ENCODE assay signal across 15 cellular contexts in genomic region chr2:47086571-47086970, GRCh38.
DNase-seq lines count a peak whose midpoint lies in the region; ATAC-seq and TF ChIP-seq lines count a peak whose summit lies in the region.
"Had no signal": no experiment of that assay in that cellular context is flagged by ENCODE, and none has a peak within 500 bp of the region (broad histone marks: within the 10 kb centered on the region; RNA-seq: fewer than 3 reads in every experiment).

No MANE protein-coding gene starts in this region.

- H3F3A ChIP-seq in SK-N-SH (replicated peaks; ENCODE audit: insufficient read depth): peaks cover 10% of the 10 kb centered on the region

- H3K4me3 ChIP-seq in BLaER1: no peak overlapping the region
- H3K4me3 ChIP-seq in SK-N-SH (ENCODE audit: low read depth in 2 of 2, low read length in 1 of 2): no peak overlapping the region
- H3K4me3 ChIP-seq in skeletal muscle tissue (ENCODE audit: low read length in 3 of 3): no peak overlapping the region
- H3K4me3 ChIP-seq: lung, MG63, pancreas had no signal

- H3K27me3 ChIP-seq in BLaER1 (no peaks in the 10 kb centered on the region), SK-N-SH (ENCODE audit: insufficient read depth) (no peaks in the 10 kb centered on the region), skeletal muscle tissue (ENCODE audit: control insufficient read depth in 3 of 3, insufficient read depth in 3 of 3, low read length in 3 of 3) (no peaks in the 10 kb centered on the region)
- H3K27me3 ChIP-seq: MG63, pancreas had no signal

- ATAC-seq in HG03039 (IDR thresholded peaks at IDR 0.05; ENCODE audit: unreplicated experiment) (no peak), HG03439 (IDR thresholded peaks at IDR 0.05; ENCODE audit: unreplicated experiment) (no peak), HG03520 (IDR thresholded peaks at IDR 0.05; ENCODE audit: unreplicated experiment) (no peak)

- H3K36me3 ChIP-seq in BLaER1 (no peaks in the 10 kb centered on the region), SK-N-SH (replicated peaks in 1 of 2; ENCODE audit: control insufficient read depth in 1 of 2, insufficient read depth in 2 of 2, low read length in 1 of 2) (no peaks in the 10 kb centered on the region), skeletal muscle tissue (ENCODE audit: control insufficient read depth in 3 of 3, insufficient read depth in 3 of 3, low read length in 3 of 3) (no peaks in the 10 kb centered on the region)
- H3K36me3 ChIP-seq: MG63, pancreas had no signal

- no peak overlapping the region for H3K9ac ChIP-seq in BLaER1
- H3K9ac ChIP-seq in SK-N-SH: no peak overlapping the region
- no peak overlapping the region for H3K9ac ChIP-seq in skeletal muscle tissue (ENCODE audit: low read depth in 1 of 3, low read length in 3 of 3)

- H3K79me2 ChIP-seq in SK-N-SH (ENCODE audit: insufficient read depth): no peaks in the 10 kb centered on the region

- no peak overlapping the region for H2AFZ ChIP-seq in SK-N-SH (ENCODE audit: low read depth)

- CTCF ChIA-PET in SK-N-SH (lab: Yijun Ruan, JAX): interaction anchor here (0.7 to 4.5 kb wide), 12 partner anchors 12 to 237 kb away, joined by 3 to 31 read pairs (median 8); no protein-coding TSS in a partner anchor

- WGBS in SK-N-SH (ENCODE audit: low lambda C conversion rate): 62% methylated on average over 6 of the region's 6 CpGs

- POLR2A ChIA-PET in SK-N-SH (lab: Yijun Ruan, JAX): interaction anchor here (0.5 to 4.7 kb wide), 23 partner anchors 8 to 747 kb away, joined by 3 to 63 read pairs (median 5); no protein-coding TSS in a partner anchor

- DNase-seq in SK-N-SH (peak; percentile 91), left kidney (ENCODE audit: low read depth, low spot score) (peak; percentile 60), AG20443 (ENCODE audit: low spot score) (no peak)
- DNase-seq: activated T-cell treated with anti-CD3 and anti-CD28 coated beads for 4 hours; effector CD4-positive, alpha-beta T cell; glutamatergic neuron; GOT3; MG63; pancreas had no signal

- H4K20me1 ChIP-seq in BLaER1 (no peaks in the 10 kb centered on the region), SK-N-SH (ENCODE audit: insufficient read depth) (no peaks in the 10 kb centered on the region)

- H3K9me2 ChIP-seq in SK-N-SH: no peaks in the 10 kb centered on the region

- H3K4me2 ChIP-seq in BLaER1 (peak overlapping the region; percentile 89), SK-N-SH (no peak overlapping the region)

- peaks cover 49% of the 10 kb centered on the region for H3K4me1 ChIP-seq in BLaER1
- peaks cover 18 to 91% of the 10 kb centered on the region in 2 experiments for H3K4me1 ChIP-seq in SK-N-SH (ENCODE audit: control insufficient read depth in 1 of 2, insufficient read depth in 2 of 2, low read depth in 1 of 2, low read length in 1 of 2)
- peaks cover 44 to 49% (median 47%) of the 10 kb centered on the region in 3 donors for H3K4me1 ChIP-seq in skeletal muscle tissue (ENCODE audit: control insufficient read depth in 3 of 3, insufficient read depth in 3 of 3, low read length in 3 of 3)
- H3K4me1 ChIP-seq: pancreas had no signal

- H3K27ac ChIP-seq in BLaER1: peak overlapping the region; percentile 85
- H3K27ac ChIP-seq in SK-N-SH (ENCODE audit: low read depth in 2 of 2, low read length in 1 of 2): peak overlapping the region; percentile 38 to 100; a peak in 3 of 4 replicates
- H3K27ac ChIP-seq in skeletal muscle tissue (ENCODE audit: low read depth, low read length): peak overlapping the region; percentile 60

- no peak for TF ChIP-seq CTCF in SK-N-SH (IDR thresholded peaks at IDR 0.05)

- H3K9me3 ChIP-seq in BLaER1: no peaks in the 10 kb centered on the region
- no peaks in the 10 kb centered on the region for H3K9me3 ChIP-seq in SK-N-SH
- H3K9me3 ChIP-seq in skeletal muscle tissue (ENCODE audit: control insufficient read depth in 3 of 3, low read length in 3 of 3): no peaks in the 10 kb centered on the region
- H3K9me3 ChIP-seq: MG63, pancreas had no signal

- peak; percentile 59 for TF ChIP-seq RAD21 in SK-N-SH (IDR thresholded peaks at IDR 0.05; ENCODE audit: low read length)

- peak in 1 of 2 experiments; percentile 100; a peak in 3 of 4 replicates for TF ChIP-seq EP300 in SK-N-SH (IDR thresholded peaks at IDR 0.05; ENCODE audit: borderline replicate concordance in 1 of 2, low read depth in 1 of 2, low read length in 1 of 2)

TF ChIP-seq in SK-N-SH, 30 proteins besides CTCF, POLR2A, EP300 and RAD21:
- TF ChIP-seq USF1 (IDR thresholded peaks at IDR 0.05; ENCODE audit: borderline replicate concordance, low read depth) (no peak), RFX5 (IDR thresholded peaks at IDR 0.05; ENCODE audit: low read length) (peak; percentile 51; the same call in 1 of the 2 replicates), PBX3 (IDR thresholded peaks at IDR 0.05) (peak; percentile 67), MAX (IDR thresholded peaks at IDR 0.05; ENCODE audit: low read depth) (0 out of 2 replicates have a peak, but pooled peaks have one; percentile 19), TCF12 (IDR thresholded peaks at IDR 0.05) (peak; percentile 82), NFIC (IDR thresholded peaks at IDR 0.05; ENCODE audit: borderline replicate concordance) (peak; percentile 18; the same call in 1 of the 2 replicates), MXI1 (IDR thresholded peaks at IDR 0.05; ENCODE audit: low read depth, low read length) (peak; percentile 26; the same call in 1 of the 2 replicates), IRF3 (IDR thresholded peaks at IDR 0.05; ENCODE audit: low read depth, low read length) (no peak), RCOR1 (IDR thresholded peaks at IDR 0.05; ENCODE audit: low read length) (peak; percentile 88; the same call in 1 of the 2 replicates), POLR2AphosphoS5 (IDR thresholded peaks at IDR 0.05; ENCODE audit: low read depth, low read length) (peak; percentile 58), TEAD4 (IDR thresholded peaks at IDR 0.05; ENCODE audit: borderline replicate concordance, insufficient read depth) (peak; percentile 45; the same call in 1 of the 2 replicates), FOXM1 (IDR thresholded peaks at IDR 0.05; ENCODE audit: low read depth) (no peak), GATA2 (CRISPR knock-in tag; IDR thresholded peaks at IDR 0.05) (peak; percentile 98), YY1 (IDR thresholded peaks at IDR 0.05; ENCODE audit: low read depth) (no peak), FOXJ3 (CRISPR knock-in tag; IDR thresholded peaks at IDR 0.05) (peak; percentile 98), CHD2 (IDR thresholded peaks at IDR 0.05; ENCODE audit: low read length, partially characterized antibody) (peak; percentile 91)
